Comparison of ENCODE assay signal across 8 cellular contexts in genomic region chr17:50541402-50541915, GRCh38. TPM values are rescaled to one million over a fixed set of nuclear protein-coding genes. Genes with fewer than 3 reads are reported as not detected.
A peak's percentile ranks its signal among the peaks of the same experiment; 100 is the strongest.
DNase-seq lines count a peak whose midpoint lies in the region; ATAC-seq and TF ChIP-seq lines count a peak whose summit lies in the region.

No MANE protein-coding gene starts in this region.

- H3K4me3 ChIP-seq in GM12865 (ENCODE audit: low read depth, low read length), result peak overlapping the region; percentile 62
- peak overlapping the region; percentile 91 for H3K4me3 ChIP-seq in SK-N-MC
- peak overlapping the region; percentile 31 for H3K4me3 ChIP-seq in fibroblast of mammary gland (ENCODE audit: control insufficient read depth, low read depth, low read length)
- peak overlapping the region; percentile 58 to 68 (median 66) for H3K4me3 ChIP-seq in gastrocnemius medialis

- no peak for TF ChIP-seq POLR2A in gastrocnemius medialis (IDR thresholded peaks at IDR 0.05)

- intact Hi-C loops in gastrocnemius medialis (cut with DNase I; ENCODE audit: low total_unique reads), result loop anchor here (5.0 kb wide), 1 partner anchor 166 kb away; the partner anchor contains the start of gene ANKRD40
- intact Hi-C loops in posterior cingulate gyrus (cut with DNase I), result loop anchor here (10.0 kb wide), 1 partner anchor 243 kb away; no protein-coding TSS in a partner anchor

- H3K27me3 ChIP-seq in gastrocnemius medialis, result no peaks in the 10 kb centered on the region

- TF ChIP-seq CTCF in GM12865 (IDR thresholded peaks at IDR 0.05; ENCODE audit: insufficient read depth, low read depth, low read length, missing control alignments) (no peak), fibroblast of mammary gland (conservative IDR thresholded peaks at IDR 0.05; ENCODE audit: control insufficient read depth, insufficient read depth, low read depth, low read length) (no peak), gastrocnemius medialis (IDR thresholded peaks at IDR 0.05 in 4 of 5, conservative IDR thresholded peaks at IDR 0.05 in 1 of 5) (no peak), GM10248 (IDR thresholded peaks at IDR 0.05; ENCODE audit: control extremely low read depth, extremely low read depth, low read depth, missing control alignments) (no peak)

- H3K27ac ChIP-seq in SK-N-MC (no peak overlapping the region), gastrocnemius medialis (peak overlapping the region; percentile 64 to 80 (median 74))

- peak overlapping the region; percentile 69 for H3K9ac ChIP-seq in SK-N-MC (ENCODE audit: insufficient read length)

- peaks cover 6 to 16% of the 10 kb centered on the region in 2 donors for H3K4me1 ChIP-seq in gastrocnemius medialis

- in situ Hi-C loops in gastrocnemius medialis (cut with MboI; ENCODE audit: low sequenced_read_pairs in 4 of 4), result loop anchor here (5.0 to 25.0 kb wide), 6 partner anchors 86 to 413 kb away; partner anchors contain the start of genes ABCC3 (in 1 of the 4) and WFIKKN2 (in 1 of the 4)

- no peak for DNase-seq in GM12865 (ENCODE audit: low read depth)
- DNase-seq in SK-N-MC (ENCODE audit: low read depth, low spot score), result no peak
- no peak for DNase-seq in fibroblast of mammary gland (ENCODE audit: low read depth)
- DNase-seq in gastrocnemius medialis, result no peak
- DNase-seq in NCI-H1694 treated with DMSO at 0.1 percent for 48 hours (lab: John Stamatoyannopoulos, UW), result no peak
- DNase-seq in posterior cingulate gyrus, result no peak
- DNase-seq in GM10248 (ENCODE audit: extremely low spot score), result no peak

- ATAC-seq in gastrocnemius medialis, result peak in 1 of 2 donors; percentile 12
- ATAC-seq in HG02885 (IDR thresholded peaks at IDR 0.05; ENCODE audit: poor library complexity, unreplicated experiment), result no peak

- POLR2A ChIA-PET in GM10248 (lab: Yijun Ruan, JAX), result interaction anchor here (1.2 kb wide), 1 partner anchor 325 kb away, joined by 6 read pairs; the partner anchor contains the start of gene TOB1

- H3K36me3 ChIP-seq in SK-N-MC (ENCODE audit: insufficient read depth, low read length), result no peaks in the 10 kb centered on the region
- H3K36me3 ChIP-seq in gastrocnemius medialis, result no peaks in the 10 kb centered on the region

- CTCF ChIA-PET in GM10248 (lab: Yijun Ruan, JAX), result interaction anchor here (0.8 to 2.0 kb wide), 12 partner anchors 11 to 416 kb away, joined by 3 to 10 read pairs (median 4); partner anchors contain the start of gene RSAD1

- H3K9me3 ChIP-seq in SK-N-MC (ENCODE audit: low read depth, low read length) (no peaks in the 10 kb centered on the region), gastrocnemius medialis (no peaks in the 10 kb centered on the region)

RNA-seq across cellular contexts. Expression of gene SPATA20, which starts 5.5 kb away (rescaled TPM):
- 10 to 100 TPM; 22.3 to 67.9 (median 29.1) TPM for total RNA-seq in gastrocnemius medialis

RNA-seq across cellular contexts. Expression of gene EPN3, which starts 8.9 kb away (rescaled TPM):
- total RNA-seq in gastrocnemius medialis, result not detected

RNA-seq across cellular contexts. Expression of gene CACNA1G, which starts 19.1 kb away (rescaled TPM):
- total RNA-seq in gastrocnemius medialis, result under 1 TPM in 2 of 4 donors, not detected in 2; 0.09 to 0.10 TPM

RNA-seq across cellular contexts. Expression of gene MYCBPAP, which starts 33.2 kb away (rescaled TPM):
- total RNA-seq in gastrocnemius medialis, result not detected

Comparison
In these comparisons a context has a peak if more than half of its experiments do, and no peak if none do; other contexts are left out.
1. H3K4me3 ChIP-seq: peak in every context shown above with its lines; median percentile 91 in SK-N-MC; 66 in gastrocnemius medialis; 62 in GM12865; 31 in fibroblast of mammary gland.